ENCODE assay signal across 16 cellular contexts in genomic region chr12:131226345-131227265, GRCh38.
"Had no signal": no experiment of that assay in that cellular context is flagged by ENCODE, and none has a peak within 500 bp of the region (broad histone marks: within the 10 kb centered on the region; RNA-seq: fewer than 3 reads in every experiment).

No MANE protein-coding gene starts in this region.

- ATAC-seq: activated CD4-positive, alpha-beta T cell treated with anti-CD3 and anti-CD28 coated beads for 36 hours; effector memory CD8-positive, alpha-beta T cell; lower lobe of right lung; stimulated activated naive CD8-positive, alpha-beta T cell treated with anti-CD3 and anti-CD28 coated beads, Interleukin-15, Interleukin-2, amounts not matched to agents 100 U/mL and 50 U/mL, for 24 hours had no signal

- H3K36me3 ChIP-seq: lower lobe of right lung, prostate gland, right atrium auricular region, tibial nerve, uterus had no signal

- H3K4me1 ChIP-seq: prostate gland had no signal

- H3K27me3 ChIP-seq: right atrium auricular region, uterus had no signal

- DNase-seq: activated CD4-positive, alpha-beta T cell treated with anti-CD3 and anti-CD28 coated beads for 36 hours; activated CD4-positive, alpha-beta T cell treated with anti-CD3 and anti-CD28 coated beads, Interleukin-2, amount 50 U/mL, for 48 hours; activated gamma-delta T cell treated with Interleukin-2 at 50 U/mL for 16 hours; amniotic stem cell; dermis blood vessel endothelial cell; effector memory CD8-positive, alpha-beta T cell; nephron progenitor cell; stimulated activated naive CD8-positive, alpha-beta T cell treated with anti-CD3 and anti-CD28 coated beads, Interleukin-15, Interleukin-2, amounts not matched to agents 100 U/mL and 50 U/mL, for 24 hours; T-helper 2 cell; uterus had no signal

- H3K4me3 Mint-ChIP-seq: activated CD4-positive, alpha-beta T cell treated with anti-CD3 and anti-CD28 coated beads for 36 hours; activated naive CD8-positive, alpha-beta T cell; activated T-helper 1 cell treated with anti-CD3 and anti-CD28 coated beads, Interleukin-12 subunit alpha, Interleukin-12 subunit beta, Interleukin-2, Interleukin-4 antibody, amounts not matched to agents 30 ng/mL and 10 ng/mL and 1 ng/mL, durations not matched to agents 14 hours and 24 hours and 36 hours; effector memory CD8-positive, alpha-beta T cell; nephron progenitor cell had no signal

- H3K9me3 Mint-ChIP-seq: activated T-helper 1 cell treated with anti-CD3 and anti-CD28 coated beads, Interleukin-12 subunit alpha, Interleukin-12 subunit beta, Interleukin-2, Interleukin-4 antibody, amounts not matched to agents 30 ng/mL and 10 ng/mL and 1 ng/mL, durations not matched to agents 14 hours and 24 hours and 36 hours; effector memory CD8-positive, alpha-beta T cell; nephron progenitor cell had no signal

- H3K36me3 Mint-ChIP-seq: activated naive CD8-positive, alpha-beta T cell had no signal

- H3K27ac ChIP-seq: lower lobe of right lung, prostate gland, right atrium auricular region, tibial nerve, uterus had no signal

- H3K4me3 ChIP-seq: lower lobe of right lung, prostate gland, right atrium auricular region, tibial nerve, uterus had no signal

- H3K9me3 ChIP-seq: lower lobe of right lung, prostate gland, right atrium auricular region, tibial nerve, uterus had no signal

- H3K27ac Mint-ChIP-seq: activated CD4-positive, alpha-beta T cell treated with anti-CD3 and anti-CD28 coated beads for 36 hours; activated naive CD8-positive, alpha-beta T cell; activated T-helper 1 cell treated with anti-CD3 and anti-CD28 coated beads, Interleukin-12 subunit alpha, Interleukin-12 subunit beta, Interleukin-2, Interleukin-4 antibody, amounts not matched to agents 30 ng/mL and 10 ng/mL and 1 ng/mL, durations not matched to agents 14 hours and 24 hours and 36 hours; effector memory CD8-positive, alpha-beta T cell; nephron progenitor cell had no signal
